10 cellular contexts compared by ENCODE assay signal in the genomic region with DNA sequence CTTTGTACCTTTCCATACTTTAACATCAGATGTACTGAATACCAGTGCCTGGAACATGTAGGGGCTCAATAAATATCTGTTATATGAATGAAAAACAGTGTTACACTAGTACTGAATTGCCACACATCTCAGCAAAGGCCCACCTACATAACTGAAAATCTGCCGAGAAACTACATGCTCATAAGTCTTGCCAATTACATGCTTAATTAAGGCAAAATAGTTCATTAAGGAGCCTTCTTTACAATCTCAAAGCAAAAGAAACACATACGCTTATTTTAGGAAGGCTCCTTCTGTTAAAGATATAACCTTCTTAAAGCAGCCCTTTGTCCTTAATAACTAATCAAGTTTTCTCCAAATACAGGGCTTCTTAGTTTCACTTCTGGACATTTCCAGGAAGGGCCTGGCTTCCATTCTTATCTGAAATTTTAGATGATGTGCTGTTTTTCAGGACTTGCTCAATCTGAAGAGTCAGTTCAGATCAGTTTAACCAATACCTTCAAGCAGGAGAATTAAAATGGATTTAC. TPM values are rescaled to one million over a fixed set of nuclear protein-coding genes. Genes with fewer than 3 reads are reported as not detected.
A peak's percentile ranks its signal among the peaks of the same experiment; 100 is the strongest.
DNase-seq lines count a peak whose midpoint lies in the region; ATAC-seq and TF ChIP-seq lines count a peak whose summit lies in the region.
"Had no signal": no experiment of that assay in that cellular context is flagged by ENCODE, and none has a peak within 500 bp of the region (broad histone marks: within the 10 kb centered on the region; RNA-seq: fewer than 3 reads in every experiment).

No MANE protein-coding gene starts in this region.

- TF ChIP-seq POLR2A in adrenal gland (IDR thresholded peaks at IDR 0.05) = peak in 1 of 2 donors; percentile 20

- H3K27me3 ChIP-seq in adrenal gland (no peaks in the 10 kb centered on the region), psoas muscle (ENCODE audit: insufficient read depth in 3 of 3, low read length in 2 of 3) (no peaks in the 10 kb centered on the region)

- no peaks in the 10 kb centered on the region for H3K9me3 ChIP-seq in adrenal gland (replicated peaks in 1 of 3)
- H3K9me3 ChIP-seq in psoas muscle = no peaks in the 10 kb centered on the region
- H3K9me3 ChIP-seq: HAP-1 had no signal

- DNase-seq in AG08395 (ENCODE audit: low spot score) (peak; percentile 17), adrenal gland (peak in 3 of 7 donors; percentile 30 to 52 (median 39)), left cardiac atrium (no peak), psoas muscle (no peak), head of caudate nucleus (no peak)
- no peak for DNase-seq in activated CD8-positive, alpha-beta memory T cell treated with anti-CD3 and anti-CD28 coated beads, Interleukin-2, amount 50 U/mL, for 4 hours
- DNase-seq: NCI-H1092 treated with DMSO at 0.1 percent for 48 hours had no signal

- TF ChIP-seq CTCF in adrenal gland (IDR thresholded peaks at IDR 0.05) (no peak), psoas muscle (IDR thresholded peaks at IDR 0.05) (no peak)

- H3K36me3 ChIP-seq in adrenal gland (replicated peaks in 1 of 2) (no peaks in the 10 kb centered on the region), psoas muscle (ENCODE audit: insufficient read depth in 1 of 2, low read depth in 1 of 2) (no peaks in the 10 kb centered on the region)
- H3K36me3 ChIP-seq: HAP-1 had no signal

- H3K27ac ChIP-seq in adrenal gland (peak overlapping the region; percentile 55 to 93 (median 87)), psoas muscle (peak overlapping the region; percentile 65)

- ATAC-seq in left cardiac atrium (peak; percentile 55 to 70), psoas muscle (no peak), GM18868 (IDR thresholded peaks at IDR 0.05; ENCODE audit: unreplicated experiment) (no peak), GM21526 (IDR thresholded peaks at IDR 0.05; ENCODE audit: low FRiP score, unreplicated experiment) (no peak)

- H3K4me3 ChIP-seq in adrenal gland (peak overlapping the region in 1 of 4 donors; percentile 21), psoas muscle (peak overlapping the region; percentile 28)
- H3K4me3 ChIP-seq: HAP-1 had no signal

- 26 to 31% (median 29%) methylated on average over 2 of the region's 2 CpGs for WGBS in adrenal gland, 4 donors
- WGBS in psoas muscle, 3 donors = 52 to 60% (median 56%) methylated on average over 2 of the region's 2 CpGs

- H3K4me1 ChIP-seq in adrenal gland (replicated peaks in 1 of 2) = peaks cover 38 to 70% of the 10 kb centered on the region in 2 donors
- H3K4me1 ChIP-seq in psoas muscle = peaks cover 10% of the 10 kb centered on the region
- H3K4me1 ChIP-seq: HAP-1 had no signal

- intact Hi-C loops in adrenal gland (cut with DNase I) (no loop called here), left cardiac atrium (cut with DNase I) (no loop called here), psoas muscle (cut with DNase I) (no loop called here), head of caudate nucleus (cut with DNase I) (no loop called here)

RNA-seq across cellular contexts. Expression of gene LIMA1, which starts 11.5 kb away (rescaled TPM):
- total RNA-seq in adrenal gland = 100 to 1,000 TPM in 3 of 8 donors, 10 to 100 TPM in 5; 44.3 to 134 (median 94.4) TPM
- polyA plus RNA-seq in adrenal gland = 10 to 100 TPM; 49.8 to 84.7 (median 61.0) TPM
- 10 to 100 TPM; 30.6 to 37.7 TPM for total RNA-seq in left cardiac atrium
- 10 to 100 TPM in 3 of 4 donors, 1 to 10 TPM in 1; 8.3 to 25.3 (median 17.5) TPM for total RNA-seq in psoas muscle
- 1 to 10 TPM; 5.6 to 9.0 (median 8.1) TPM for polyA plus RNA-seq in psoas muscle

Comparison
In these comparisons a context has a peak if more than half of its experiments do, and no peak if none do; other contexts are left out.
1. ATAC-seq: peak in left cardiac atrium (2 of 2); none in psoas muscle (0 of 4), GM18868 (single experiment) and GM21526 (single experiment).